Comparison of ENCODE assay signal across 8 cellular contexts in genomic region chr6:32154514-32155161, GRCh38. TPM values are rescaled to one million over a fixed set of nuclear protein-coding genes. Genes with fewer than 3 reads are reported as not detected.
DNase-seq lines count a peak whose midpoint lies in the region; ATAC-seq, FAIRE-seq and TF ChIP-seq lines count a peak whose summit lies in the region.

No MANE protein-coding gene starts in this region.

- H3K9me3 Mint-ChIP-seq in CD8-positive, alpha-beta memory T cell = no peaks in the 10 kb centered on the region

- intact Hi-C loops in breast epithelium (cut with DNase I; ENCODE audit: low total_unique reads) = no loop called here
- intact Hi-C loops in spleen (cut with DNase I; ENCODE audit: low total_unique reads) = no loop called here

- peak overlapping the region; percentile 56 to 97 (median 95) for H3K27ac Mint-ChIP-seq in CD8-positive, alpha-beta memory T cell

- POLR2A ChIA-PET in CD8-positive, alpha-beta memory T cell (lab: Charles Lee) = interaction anchor here (0.6 to 0.9 kb wide), 3 partner anchors 25 to 319 kb away, joined by 3 read pairs; partner anchors contain the start of gene FKBPL

- H3K27me3 Mint-ChIP-seq in CD8-positive, alpha-beta memory T cell = peaks cover 15% of the 10 kb centered on the region in 2 donors

- H3K36me3 Mint-ChIP-seq in CD8-positive, alpha-beta memory T cell = peaks cover 7 to 29% (median 13%) of the 10 kb centered on the region in 3 donors

- H3K36me3 ChIP-seq in CD8-positive, alpha-beta memory T cell (ENCODE audit: insufficient read depth, low read length) = peaks cover 19% of the 10 kb centered on the region
- no peaks in the 10 kb centered on the region for H3K36me3 ChIP-seq in breast epithelium
- H3K36me3 ChIP-seq in spleen = peaks cover 0 to 39% (median 16%) of the 10 kb centered on the region in 6 donors

- peak overlapping the region; percentile 93 for H3K4me3 ChIP-seq in CD8-positive, alpha-beta memory T cell (ENCODE audit: low read length)
- peak overlapping the region; percentile 76 to 84 (median 82) for H3K4me3 ChIP-seq in breast epithelium
- H3K4me3 ChIP-seq in spleen = peak overlapping the region; percentile 49 to 80 (median 68)

- H3K9me3 ChIP-seq in CD8-positive, alpha-beta memory T cell (ENCODE audit: low read length) = no peaks in the 10 kb centered on the region
- H3K9me3 ChIP-seq in breast epithelium = no peaks in the 10 kb centered on the region
- no peaks in the 10 kb centered on the region for H3K9me3 ChIP-seq in spleen

- ATAC-seq in HG03342 (IDR thresholded peaks at IDR 0.05; ENCODE audit: unreplicated experiment) = no peak

- TF ChIP-seq POLR2A in H54 (IDR thresholded peaks at IDR 0.05; ENCODE audit: low read depth, low read length) (no peak), breast epithelium (IDR thresholded peaks at IDR 0.05) (no peak), spleen (IDR thresholded peaks at IDR 0.05) (no peak)

- CTCF ChIA-PET in CD8-positive, alpha-beta memory T cell (lab: Charles Lee) = interaction anchor here (0.9 to 1.3 kb wide), 7 partner anchors 16 to 40 kb away, joined by 3 to 6 read pairs (median 4); partner anchors contain the start of genes ATF6B and GPSM3

- H3K27ac ChIP-seq in CD8-positive, alpha-beta memory T cell (ENCODE audit: low read depth, low read length) = peak overlapping the region; percentile 82
- H3K27ac ChIP-seq in breast epithelium = peak overlapping the region; percentile 89 to 98
- H3K27ac ChIP-seq in spleen = peak overlapping the region; percentile 60 to 86 (median 82)

- H3K4me1 Mint-ChIP-seq in CD8-positive, alpha-beta memory T cell = peaks cover 35 to 56% (median 43%) of the 10 kb centered on the region in 3 donors

- H3K4me3 Mint-ChIP-seq in CD8-positive, alpha-beta memory T cell = peak overlapping the region; percentile 92 to 100 (median 98)

- H3K27me3 ChIP-seq in CD8-positive, alpha-beta memory T cell (ENCODE audit: insufficient read depth, low read length, poor library complexity, severe bottlenecking) = no peaks in the 10 kb centered on the region
- H3K27me3 ChIP-seq in breast epithelium (no peaks in the 10 kb centered on the region), spleen (replicated peaks in 1 of 7) (peaks cover 0 to 49% (median 19%) of the 10 kb centered on the region in 7 donors)

- TF ChIP-seq CTCF in breast epithelium (IDR thresholded peaks at IDR 0.05) (peak; percentile 39 to 70 (median 50)), spleen (IDR thresholded peaks at IDR 0.05 in 8 of 11, conservative IDR thresholded peaks at IDR 0.05 in 3 of 11) (peak; percentile 37 to 75 (median 57))

- peak; percentile 52 to 78 (median 63) for DNase-seq in CD8-positive, alpha-beta memory T cell
- DNase-seq in H54 (ENCODE audit: insufficient read length, low spot score) (peak; percentile 64), NCI-H2029 (lab: John Stamatoyannopoulos, UW) (peak; percentile 71), UCSD-AML1 (lab: John Stamatoyannopoulos, UW; ENCODE audit: unreplicated experiment) (peak; percentile 70), breast epithelium (ENCODE audit: low spot score in 2 of 2) (peak; percentile 61 to 69), inferior parietal cortex (ENCODE audit: extremely low spot score) (peak; percentile 47), spleen (peak; percentile 88)

- peaks cover 27% of the 10 kb centered on the region for H3K4me1 ChIP-seq in CD8-positive, alpha-beta memory T cell (ENCODE audit: insufficient read depth, low read length)
- H3K4me1 ChIP-seq in breast epithelium = peaks cover 0 to 11% of the 10 kb centered on the region in 2 donors
- H3K4me1 ChIP-seq in spleen = peaks cover 6 to 62% (median 35%) of the 10 kb centered on the region in 6 donors

- FAIRE-seq in H54 (lab: Jason Lieb, UNC) = no peak

- WGBS in spleen, 5 donors = 1 to 6% (median 4%) methylated on average over 15 to 34 of the region's 34 CpGs

RNA-seq across cellular contexts. Expression of gene PPT2, which starts 0.7 kb away (rescaled TPM):
- 10 to 100 TPM; 18.8 to 19.0 TPM for total RNA-seq in CD8-positive, alpha-beta memory T cell
- 10.0 TPM for polyA plus RNA-seq in CD8-positive, alpha-beta memory T cell
- total RNA-seq in breast epithelium = 10 to 100 TPM; 18.4 to 59.6 (median 28.5) TPM
- 10 to 100 TPM; 12.7 to 26.7 (median 19.2) TPM for total RNA-seq in spleen
- 1 to 10 TPM; 2.3 to 7.6 (median 3.7) TPM for polyA plus RNA-seq in spleen

RNA-seq across cellular contexts. Expression of gene PRRT1, which starts 2.9 kb away (rescaled TPM):
- under 1 TPM; 0.35 to 0.55 TPM for total RNA-seq in CD8-positive, alpha-beta memory T cell
- 0.72 TPM for polyA plus RNA-seq in CD8-positive, alpha-beta memory T cell
- 1 to 10 TPM in 2 of 3 donors, under 1 TPM in 1; 0.48 to 2.8 (median 1.3) TPM for total RNA-seq in breast epithelium
- total RNA-seq in spleen = 1 to 10 TPM in 2 of 7 donors, under 1 TPM in 5; 0.28 to 1.7 (median 0.85) TPM
- polyA plus RNA-seq in spleen = 1 to 10 TPM; 1.1 to 2.3 (median 1.9) TPM

RNA-seq across cellular contexts. Expression of gene EGFL8, which starts 9.8 kb away (rescaled TPM):
- total RNA-seq in CD8-positive, alpha-beta memory T cell = 1 to 10 TPM; 8.3 to 9.5 TPM
- not detected for polyA plus RNA-seq in CD8-positive, alpha-beta memory T cell
- total RNA-seq in breast epithelium (10 to 100 TPM; 10.2 to 19.6 (median 11.8) TPM), spleen (10 to 100 TPM in 3 of 7 donors, 1 to 10 TPM in 4; 4.4 to 17.4 (median 9.9) TPM)
- polyA plus RNA-seq in spleen = 10 to 100 TPM in 2 of 3 donors, 1 to 10 TPM in 1; 6.8 to 32.8 (median 30.5) TPM

RNA-seq across cellular contexts. Expression of gene AGPAT1, which starts 21.2 kb away (rescaled TPM):
- 10 to 100 TPM; 42.5 to 42.6 TPM for total RNA-seq in CD8-positive, alpha-beta memory T cell
- polyA plus RNA-seq in CD8-positive, alpha-beta memory T cell = 23.5 TPM
- total RNA-seq in breast epithelium (10 to 100 TPM; 25.8 to 33.8 (median 30.6) TPM), spleen (10 to 100 TPM; 27.9 to 39.7 (median 35.6) TPM)
- polyA plus RNA-seq in spleen = 10 to 100 TPM; 13.6 to 23.3 (median 18.4) TPM

RNA-seq across cellular contexts. Expression of gene RNF5, which starts 23.6 kb away (rescaled TPM):
- 10 to 100 TPM; 52.7 to 52.9 TPM for total RNA-seq in CD8-positive, alpha-beta memory T cell
- polyA plus RNA-seq in CD8-positive, alpha-beta memory T cell = 110 TPM
- 10 to 100 TPM; 56.3 to 78.0 (median 70.5) TPM for total RNA-seq in breast epithelium
- total RNA-seq in spleen = 10 to 100 TPM; 36.0 to 70.3 (median 46.0) TPM
- polyA plus RNA-seq in spleen = 10 to 100 TPM; 52.2 to 77.8 (median 69.9) TPM
